1 cellular context compared by ENCODE assay signal in genomic region chrX:152958524-152959465, GRCh38.
TF ChIP-seq lines count a peak whose summit lies in the region.

No MANE protein-coding gene starts in this region.

TF ChIP-seq in HepG2, 621 proteins besides CTCF, POLR2A, EP300 and RAD21 (continued from another document and continues in another):
- TF ChIP-seq ARID5B (CRISPR knock-in tag; IDR thresholded peaks at IDR 0.05) (peak; percentile 8; the same call in 1 of the 2 replicates), ZNF644 (CRISPR knock-in tag; IDR thresholded peaks at IDR 0.05; ENCODE audit: low read depth) (no peak), ZFP36L1 (CRISPR knock-in tag; IDR thresholded peaks at IDR 0.05) (no peak), ZNF276 (CRISPR knock-in tag; IDR thresholded peaks at IDR 0.05; ENCODE audit: low read depth) (no peak), ZBTB21 (CRISPR knock-in tag; IDR thresholded peaks at IDR 0.05) (no peak), DPF2 (CRISPR knock-in tag; IDR thresholded peaks at IDR 0.05; ENCODE audit: borderline replicate concordance, low read depth) (no peak), RFX3 (CRISPR knock-in tag; IDR thresholded peaks at IDR 0.05) (no peak), ZNF275 (CRISPR knock-in tag; IDR thresholded peaks at IDR 0.05; ENCODE audit: borderline replicate concordance) (no peak), HMGA1 (CRISPR knock-in tag; conservative IDR thresholded peaks at IDR 0.05) (no peak), ZNF496 (CRISPR knock-in tag; IDR thresholded peaks at IDR 0.05; ENCODE audit: insufficient replicate concordance) (no peak), ZNF776 (CRISPR knock-in tag; IDR thresholded peaks at IDR 0.05) (no peak), TBL1XR1 (IDR thresholded peaks at IDR 0.05; ENCODE audit: borderline replicate concordance, low read length, partially characterized antibody) (no peak), KDM2A (CRISPR knock-in tag; IDR thresholded peaks at IDR 0.05; ENCODE audit: borderline replicate concordance, low read depth) (peak; percentile 37; the same call in 1 of the 2 replicates), ZNF709 (CRISPR knock-in tag; IDR thresholded peaks at IDR 0.05) (no peak), GLI4 (CRISPR knock-in tag; IDR thresholded peaks at IDR 0.05; ENCODE audit: borderline replicate concordance) (no peak), SMC3 (IDR thresholded peaks at IDR 0.05; ENCODE audit: low read length) (peak; percentile 69), HINFP (CRISPR knock-in tag; IDR thresholded peaks at IDR 0.05; ENCODE audit: low read depth) (no peak), ONECUT2 (CRISPR knock-in tag; IDR thresholded peaks at IDR 0.05) (no peak), FOXA3 (CRISPR knock-in tag; IDR thresholded peaks at IDR 0.05) (no peak), ARNT2 (CRISPR knock-in tag; IDR thresholded peaks at IDR 0.05; ENCODE audit: low read depth) (no peak), DDIT3 (CRISPR knock-in tag; IDR thresholded peaks at IDR 0.05) (no peak), FOXP1 (IDR thresholded peaks at IDR 0.05) (no peak), FOXP1 (CRISPR knock-in tag; IDR thresholded peaks at IDR 0.05) (no peak), ARID2 (CRISPR knock-in tag; IDR thresholded peaks at IDR 0.05; ENCODE audit: borderline replicate concordance) (no peak), ELF4 (CRISPR knock-in tag; IDR thresholded peaks at IDR 0.05; ENCODE audit: borderline replicate concordance) (no peak), MAFF (IDR thresholded peaks at IDR 0.05; ENCODE audit: low read depth, low read length) (no peak), NPAS2 (CRISPR knock-in tag; IDR thresholded peaks at IDR 0.05; ENCODE audit: borderline replicate concordance) (no peak), GPBP1L1 (CRISPR knock-in tag; IDR thresholded peaks at IDR 0.05) (no peak), PHB2 (IDR thresholded peaks at IDR 0.05; ENCODE audit: partially characterized antibody) (no peak), ZNF576 (CRISPR knock-in tag; IDR thresholded peaks at IDR 0.05) (no peak), ZNF136 (CRISPR knock-in tag; IDR thresholded peaks at IDR 0.05; ENCODE audit: low read depth) (no peak), YY1 (IDR thresholded peaks at IDR 0.05; ENCODE audit: insufficient read depth, insufficient replicate concordance, low read depth, low read length) (peak; percentile 94), HIC2 (CRISPR knock-in tag; IDR thresholded peaks at IDR 0.05; ENCODE audit: low read depth) (no peak), ZNF235 (CRISPR knock-in tag; IDR thresholded peaks at IDR 0.05; ENCODE audit: borderline replicate concordance) (no peak), ATRX (CRISPR knock-in tag; IDR thresholded peaks at IDR 0.05; ENCODE audit: borderline replicate concordance) (no peak), ZNF790 (CRISPR knock-in tag; IDR thresholded peaks at IDR 0.05; ENCODE audit: borderline replicate concordance) (no peak), NFE2 (CRISPR knock-in tag; IDR thresholded peaks at IDR 0.05) (no peak), ZSCAN22 (CRISPR knock-in tag; IDR thresholded peaks at IDR 0.05) (no peak), ZBTB14 (CRISPR knock-in tag; IDR thresholded peaks at IDR 0.05) (no peak), WIZ (CRISPR knock-in tag; IDR thresholded peaks at IDR 0.05) (no peak), GFI1 (CRISPR knock-in tag; IDR thresholded peaks at IDR 0.05; ENCODE audit: borderline replicate concordance) (no peak), MTF1 (CRISPR knock-in tag; IDR thresholded peaks at IDR 0.05) (no peak)
